ENCODE assay signal across 1 cellular context in genomic region chr19:7386308-7386707, GRCh38.
TF ChIP-seq lines count a peak whose summit lies in the region.

No MANE protein-coding gene starts in this region.

TF ChIP-seq in IMR-90, 13 proteins besides CTCF, POLR2A, EP300 and RAD21:
- TF ChIP-seq FOS (IDR thresholded peaks at IDR 0.05; ENCODE audit: low read depth, low read length) (no peak), MAZ (IDR thresholded peaks at IDR 0.05; ENCODE audit: borderline replicate concordance, low read depth, low read length) (no peak), ELK1 (IDR thresholded peaks at IDR 0.05; ENCODE audit: borderline replicate concordance, low read depth, low read length) (no peak), NFE2L2 (IDR thresholded peaks at IDR 0.05; ENCODE audit: low read depth, low read length) (no peak), CEBPB (IDR thresholded peaks at IDR 0.05; ENCODE audit: low read depth, low read length) (no peak), RFX5 (IDR thresholded peaks at IDR 0.05; ENCODE audit: low read depth, low read length) (no peak), SMC3 (IDR thresholded peaks at IDR 0.05; ENCODE audit: low read depth, low read length) (no peak), MAFK (IDR thresholded peaks at IDR 0.05; ENCODE audit: low read depth, low read length) (no peak), CHD1 (IDR thresholded peaks at IDR 0.05; ENCODE audit: low read depth, low read length) (no peak), MXI1 (IDR thresholded peaks at IDR 0.05; ENCODE audit: borderline replicate concordance, low read depth, low read length) (no peak), RCOR1 (IDR thresholded peaks at IDR 0.05; ENCODE audit: insufficient replicate concordance, low read length) (no peak), USF2 (IDR thresholded peaks at IDR 0.05; ENCODE audit: low read depth, low read length) (no peak), BHLHE40 (IDR thresholded peaks at IDR 0.05; ENCODE audit: low read depth, low read length) (no peak)
